In the genomic region with DNA sequence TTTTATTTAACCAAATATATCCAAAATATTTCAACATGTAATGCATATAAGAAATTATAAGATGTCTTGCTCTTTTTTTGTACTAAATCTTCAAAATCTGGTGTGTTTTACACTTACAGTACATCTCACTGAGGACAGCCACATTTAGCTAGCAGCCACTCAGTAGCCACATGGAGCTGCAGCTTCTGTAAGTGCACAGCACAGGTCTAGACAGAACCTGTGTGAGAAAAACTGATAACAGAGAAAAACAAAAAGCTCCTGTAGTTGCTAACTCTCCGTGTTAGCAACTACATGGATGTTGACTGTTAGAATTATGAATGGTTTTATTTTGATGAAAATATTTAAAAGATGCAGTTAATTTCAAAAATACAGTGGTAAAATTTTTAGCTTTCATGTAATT, we compare ENCODE assay signal across 33 cellular contexts. TPM values are rescaled to one million over a fixed set of nuclear protein-coding genes. Genes with fewer than 3 reads are reported as not detected.
"Had no signal": no experiment of that assay in that cellular context is flagged by ENCODE, and none has a peak within 500 bp of the region (broad histone marks: within the 10 kb centered on the region; RNA-seq: fewer than 3 reads in every experiment).

No MANE protein-coding gene starts in this region.

- H3K36me3 Mint-ChIP-seq: stimulated activated effector memory CD8-positive, alpha-beta T cell treated with anti-CD3 and anti-CD28 coated beads, Interleukin-12 subunit alpha, Interleukin-12 subunit beta, amount 100 ng/mL, for 72 hours; stimulated activated memory B cell treated with anti-CD40 and anti-IgM and Interleukin-4, amounts not matched to agents 10 μg/mL and 1 μg/mL and 100 μg/mL, for 72 hours; stimulated activated naive B cell treated with anti-CD40 and anti-IgM and Interleukin-4, amounts not matched to agents 10 μg/mL and 1 μg/mL and 100 μg/mL, for 72 hours; type B pancreatic cell had no signal

- ATAC-seq: stimulated activated effector memory CD8-positive, alpha-beta T cell treated with anti-CD3 and anti-CD28 coated beads, Interleukin-12 subunit alpha, Interleukin-12 subunit beta, amount 100 ng/mL, for 72 hours; stimulated activated memory B cell treated with anti-CD40 and anti-IgM and Interleukin-4, amounts not matched to agents 10 μg/mL and 1 μg/mL and 100 μg/mL, for 72 hours; stimulated activated naive B cell treated with anti-CD40 and anti-IgM and Interleukin-4, amounts not matched to agents 10 μg/mL and 1 μg/mL and 100 μg/mL, for 72 hours; stimulated activated naive CD8-positive, alpha-beta T cell treated with anti-CD3 and anti-CD28 coated beads, Interleukin-15, amount 100 ng/mL, for 72 hours; stimulated activated naive CD8-positive, alpha-beta T cell treated with anti-CD3 and anti-CD28 coated beads, Interleukin-15, Interleukin-2, amounts not matched to agents 100 U/mL and 50 U/mL, for 24 hours; upper lobe of right lung had no signal

- H3K27ac Mint-ChIP-seq: stimulated activated effector memory CD8-positive, alpha-beta T cell treated with anti-CD3 and anti-CD28 coated beads, Interleukin-12 subunit alpha, Interleukin-12 subunit beta, amount 100 ng/mL, for 72 hours; stimulated activated memory B cell treated with anti-CD40 and anti-IgM and Interleukin-4, amounts not matched to agents 10 μg/mL and 1 μg/mL and 100 μg/mL, for 72 hours; stimulated activated naive B cell treated with anti-CD40 and anti-IgM and Interleukin-4, amounts not matched to agents 10 μg/mL and 1 μg/mL and 100 μg/mL, for 72 hours; stimulated activated naive CD8-positive, alpha-beta T cell treated with anti-CD3 and anti-CD28 coated beads, Interleukin-15, amount 100 ng/mL, for 72 hours; stimulated activated naive CD8-positive, alpha-beta T cell treated with anti-CD3 and anti-CD28 coated beads, Interleukin-15, Interleukin-2, amounts not matched to agents 100 ng/mL and 50 ng/mL, for 24 hours; type B pancreatic cell had no signal

- H3K27ac ChIP-seq: stomach, suprapubic skin, testis, thoracic aorta, thyroid gland, tibial artery, transverse colon, vagina had no signal

- H3K27me3 Mint-ChIP-seq: stimulated activated memory B cell treated with anti-CD40 and anti-IgM and Interleukin-4, amounts not matched to agents 10 μg/mL and 1 μg/mL and 100 μg/mL, for 72 hours; stimulated activated naive B cell treated with anti-CD40 and anti-IgM and Interleukin-4, amounts not matched to agents 10 μg/mL and 1 μg/mL and 100 μg/mL, for 72 hours; stimulated activated naive CD8-positive, alpha-beta T cell treated with anti-CD3 and anti-CD28 coated beads, Interleukin-15, amount 100 ng/mL, for 72 hours; stimulated activated naive CD8-positive, alpha-beta T cell treated with anti-CD3 and anti-CD28 coated beads, Interleukin-15, Interleukin-2, amounts not matched to agents 100 ng/mL and 50 ng/mL, for 24 hours; type B pancreatic cell had no signal

- H3K4me3 ChIP-seq: stomach, suprapubic skin, testis, thoracic aorta, thyroid gland, tibial artery, tibial nerve, transverse colon, upper lobe of left lung, upper lobe of right lung, uterus, vagina had no signal

- FAIRE-seq: urothelium cell line had no signal

- H3K4me1 ChIP-seq: suprapubic skin, testis, thyroid gland, tibial artery, tibial nerve, transverse colon, upper lobe of left lung, upper lobe of right lung, uterus, vagina had no signal

- H3K27me3 ChIP-seq: stomach, suprapubic skin, testis, thyroid gland, tibial artery, tibial nerve, transverse colon, upper lobe of left lung, upper lobe of right lung, uterus, vagina had no signal

- DNase-seq: stimulated activated CD4-positive, alpha-beta T cell treated with anti-CD3 and anti-CD28 coated beads, Interleukin-2, amount 100 ng/mL, for 48 hours; stimulated activated CD4-positive, alpha-beta T cell treated with anti-CD3 and anti-CD28 coated beads, Interleukin-4, amount 100 ng/mL, for 1 hour; stimulated activated CD4-positive, alpha-beta T cell treated with anti-CD3 and anti-CD28 coated beads, Interleukin-4, amount 100 ng/mL, for 24 hours; stimulated activated CD4-positive, alpha-beta T cell treated with anti-CD3 and anti-CD28 coated beads, Interleukin-4, amount 100 ng/mL, for 4 hours; stimulated activated CD8-positive, alpha-beta memory T cell treated with anti-CD3 and anti-CD28 coated beads, Interleukin-4, amount 100 ng/mL, for 48 hours; stimulated activated naive B cell treated with anti-CD40 and anti-IgM and Interleukin-4, amounts not matched to agents 10 μg/mL and 1 μg/mL and 100 μg/mL, for 72 hours; stimulated activated naive CD4-positive, alpha-beta T cell; stimulated activated naive CD4-positive, alpha-beta T cell treated with Interleukin-2 at 50 U/mL for 16 hours; stimulated activated naive CD8-positive, alpha-beta T cell treated with anti-CD3 and anti-CD28 coated beads, Interleukin-15, amount 100 ng/mL, for 72 hours; stimulated activated naive CD8-positive, alpha-beta T cell treated with anti-CD3 and anti-CD28 coated beads, Interleukin-15, Interleukin-2, amounts not matched to agents 100 U/mL and 50 U/mL, for 24 hours; stomach; substantia nigra; testis; thyroid gland; tibial artery; transverse colon; trophoblast cell; upper lobe of left lung; upper lobe of right lung; uterus had no signal

- H3K4me3 Mint-ChIP-seq: stimulated activated effector memory CD8-positive, alpha-beta T cell treated with anti-CD3 and anti-CD28 coated beads, Interleukin-12 subunit alpha, Interleukin-12 subunit beta, amount 100 ng/mL, for 72 hours; stimulated activated memory B cell treated with anti-CD40 and anti-IgM and Interleukin-4, amounts not matched to agents 10 μg/mL and 1 μg/mL and 100 μg/mL, for 72 hours; stimulated activated naive B cell treated with anti-CD40 and anti-IgM and Interleukin-4, amounts not matched to agents 10 μg/mL and 1 μg/mL and 100 μg/mL, for 72 hours; stimulated activated naive CD8-positive, alpha-beta T cell treated with anti-CD3 and anti-CD28 coated beads, Interleukin-15, amount 100 ng/mL, for 72 hours; stimulated activated naive CD8-positive, alpha-beta T cell treated with anti-CD3 and anti-CD28 coated beads, Interleukin-15, Interleukin-2, amounts not matched to agents 100 ng/mL and 50 ng/mL, for 24 hours; type B pancreatic cell had no signal

- H3K36me3 ChIP-seq: suprapubic skin, thoracic aorta, thyroid gland, tibial artery, tibial nerve, transverse colon, uterus, vagina had no signal

- H3K9me3 Mint-ChIP-seq: stimulated activated effector memory CD8-positive, alpha-beta T cell treated with anti-CD3 and anti-CD28 coated beads, Interleukin-12 subunit alpha, Interleukin-12 subunit beta, amount 100 ng/mL, for 72 hours; stimulated activated memory B cell treated with anti-CD40 and anti-IgM and Interleukin-4, amounts not matched to agents 10 μg/mL and 1 μg/mL and 100 μg/mL, for 72 hours; stimulated activated naive B cell treated with anti-CD40 and anti-IgM and Interleukin-4, amounts not matched to agents 10 μg/mL and 1 μg/mL and 100 μg/mL, for 72 hours; stimulated activated naive CD8-positive, alpha-beta T cell treated with anti-CD3 and anti-CD28 coated beads, Interleukin-15, amount 100 ng/mL, for 72 hours; stimulated activated naive CD8-positive, alpha-beta T cell treated with anti-CD3 and anti-CD28 coated beads, Interleukin-15, Interleukin-2, amounts not matched to agents 100 ng/mL and 50 ng/mL, for 24 hours; type B pancreatic cell had no signal

- H3K9me3 ChIP-seq: stomach, suprapubic skin, testis, thoracic aorta, thyroid gland, tibial artery, tibial nerve, transverse colon, upper lobe of left lung, upper lobe of right lung, uterus, vagina had no signal

- H3K4me1 Mint-ChIP-seq: stimulated activated effector memory CD8-positive, alpha-beta T cell treated with anti-CD3 and anti-CD28 coated beads, Interleukin-12 subunit alpha, Interleukin-12 subunit beta, amount 100 ng/mL, for 72 hours; stimulated activated memory B cell treated with anti-CD40 and anti-IgM and Interleukin-4, amounts not matched to agents 10 μg/mL and 1 μg/mL and 100 μg/mL, for 72 hours; stimulated activated naive B cell treated with anti-CD40 and anti-IgM and Interleukin-4, amounts not matched to agents 10 μg/mL and 1 μg/mL and 100 μg/mL, for 72 hours; stimulated activated naive CD8-positive, alpha-beta T cell treated with anti-CD3 and anti-CD28 coated beads, Interleukin-15, amount 100 ng/mL, for 72 hours had no signal

RNA-seq across cellular contexts. Expression of gene SCGB1A1, which starts 59.4 kb away (rescaled TPM):
- total RNA-seq: subcutaneous adipose tissue, suprapubic skin, temporal lobe, testis, thoracic aorta, thyroid gland, tibial nerve, transverse colon, ureter, uterus, vagina had no signal
- polyA plus RNA-seq: urinary bladder had no signal
